Comparison of ENCODE assay signal across 8 cellular contexts in the genomic region with DNA sequence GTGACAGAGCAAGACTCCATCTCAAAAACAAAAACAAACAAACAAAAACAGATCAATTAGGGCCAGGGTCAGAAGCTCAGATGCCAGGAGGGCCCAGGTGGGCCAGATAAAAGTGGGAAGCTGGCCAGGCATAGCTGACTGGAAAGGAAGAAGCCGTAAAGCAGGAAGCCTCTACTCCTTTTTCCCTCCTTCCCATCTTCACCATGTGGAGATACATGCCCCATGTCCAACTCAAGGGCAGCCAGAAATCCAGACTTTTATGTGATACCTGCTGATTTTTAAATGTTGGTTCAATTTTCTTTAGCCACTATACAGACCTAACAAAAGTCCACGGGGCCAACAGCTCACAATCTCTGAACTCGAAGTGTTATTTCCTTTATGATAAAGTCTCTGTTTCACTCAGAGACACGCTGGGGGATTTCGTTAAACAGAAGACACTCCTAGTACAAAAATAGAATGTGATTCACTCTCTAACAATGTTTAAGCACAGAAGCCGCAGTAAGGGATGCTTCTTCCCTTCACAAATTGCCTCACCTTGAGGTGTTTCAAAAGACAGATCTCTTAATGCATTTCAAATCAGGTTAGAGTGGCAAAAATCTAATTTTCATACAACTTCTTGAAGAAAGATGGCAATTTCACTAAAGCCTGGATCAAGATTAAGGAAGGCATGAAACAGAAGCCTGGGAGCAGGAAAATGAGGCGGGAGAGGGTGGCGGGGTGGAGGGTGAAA. TPM values are rescaled to one million over a fixed set of nuclear protein-coding genes. Genes with fewer than 3 reads are reported as not detected.
A peak's percentile ranks its signal among the peaks of the same experiment; 100 is the strongest.
DNase-seq lines count a peak whose midpoint lies in the region; ATAC-seq and TF ChIP-seq lines count a peak whose summit lies in the region.

No MANE protein-coding gene starts in this region.

- H3K4me3 ChIP-seq in IMR-90 (ENCODE audit: insufficient read depth, low read depth, low read length): no peak overlapping the region
- no peak overlapping the region for H3K4me3 ChIP-seq in tibial nerve

- ATAC-seq in GM18498 (IDR thresholded peaks at IDR 0.05; ENCODE audit: unreplicated experiment) (peak; percentile 80), GM21723 (IDR thresholded peaks at IDR 0.05; ENCODE audit: unreplicated experiment) (peak; percentile 70), IMR-90 (ENCODE audit: low read depth) (peak; percentile 69), T-cell (replicated peaks in 1 of 4) (no peak), left lobe of liver (no peak)

- dilution Hi-C loops in IMR-90 (cut with HindIII; ENCODE audit: low sequenced_read_pairs, unreplicated experiment): no loop called here

- peaks cover 0 to 5% of the 10 kb centered on the region in 2 experiments; a peak in 1 of 4 replicates for H3K79me1 ChIP-seq in IMR-90 (ENCODE audit: low read depth in 1 of 2, low read length in 2 of 2)

- peak overlapping the region; percentile 39 for H2BK5ac ChIP-seq in IMR-90 (ENCODE audit: low read depth, low read length, poor library complexity, severe bottlenecking)

- TF ChIP-seq RAD21 in IMR-90 (IDR thresholded peaks at IDR 0.05; ENCODE audit: low read length): no peak

- peak overlapping the region; percentile 41 for H4K91ac ChIP-seq in IMR-90 (ENCODE audit: insufficient read depth, low read depth, low read length)

- H2AK5ac ChIP-seq in IMR-90 (ENCODE audit: low read depth, low read length): peak overlapping the region; percentile 73

- H3K18ac ChIP-seq in IMR-90 (ENCODE audit: low read depth, low read length): peak overlapping the region; percentile 47; the same call in 1 of the 2 replicates

- CTCF ChIA-PET in IMR-90 (lab: Yijun Ruan, JAX): interaction anchor here (1.2 kb wide), 1 partner anchor 47 kb away, joined by 4 read pairs; no protein-coding TSS in a partner anchor
- CTCF ChIA-PET in T-cell (lab: Charles Lee): no interaction called here

- no peak overlapping the region for H3K27ac Mint-ChIP-seq in T-cell

- no peak overlapping the region for H3K9ac ChIP-seq in IMR-90 (ENCODE audit: low read depth, low read length)

- POLR2A ChIA-PET in IMR-90 (lab: Charles Lee; ENCODE audit: unreplicated experiment): no interaction called here
- POLR2A ChIA-PET in T-cell (lab: Charles Lee): no interaction called here

- peak overlapping the region; percentile 91 for H3K4ac ChIP-seq in IMR-90 (ENCODE audit: low read depth, low read length)

- H3K27me3 ChIP-seq in IMR-90 (ENCODE audit: control insufficient read depth, insufficient read depth, low read length) (no peaks in the 10 kb centered on the region), tibial nerve (no peaks in the 10 kb centered on the region)

- 64% methylated on average over 3 of the region's 8 CpGs; no CpG with 5 or more reads in 1 of the 2 experiments for WGBS in IMR-90 (ENCODE audit: extremely low coverage in 2 of 2, insufficient read length in 1 of 2), 2 experiments
- 60 to 63% methylated on average over 8 of the region's 8 CpGs for WGBS in tibial nerve, 2 donors

- H2BK120ac ChIP-seq in IMR-90 (ENCODE audit: low read depth, low read length): peak overlapping the region; percentile 96

- H3K36me3 ChIP-seq in IMR-90 (ENCODE audit: control insufficient read depth, insufficient read depth, low read length) (no peaks in the 10 kb centered on the region), tibial nerve (no peaks in the 10 kb centered on the region)

- H3K4me2 ChIP-seq in IMR-90 (ENCODE audit: low read depth, low read length): peak overlapping the region; percentile 45; the same call in 1 of the 2 replicates

- peak overlapping the region; percentile 40 for H3K14ac ChIP-seq in IMR-90 (replicated peaks; ENCODE audit: low read depth, low read length)

- no peak overlapping the region for H2AK9ac ChIP-seq in IMR-90 (replicated peaks; ENCODE audit: low read depth, low read length, poor library complexity)

- TF ChIP-seq CTCF in IMR-90 (conservative IDR thresholded peaks at IDR 0.05; ENCODE audit: low read depth, low read length): no peak
- TF ChIP-seq CTCF in tibial nerve (IDR thresholded peaks at IDR 0.05): no peak

- H3K4me1 ChIP-seq in IMR-90 (ENCODE audit: control insufficient read depth, insufficient read depth, low read length) (peaks cover 29% of the 10 kb centered on the region), tibial nerve (peaks cover 0 to 31% (median 27%) of the 10 kb centered on the region in 4 donors)

- no peak for TF ChIP-seq EP300 in tibial nerve (IDR thresholded peaks at IDR 0.05)

- no TSS peak for BruUV-seq in IMR-90 (replicated peaks; lab: Mats Ljungman, UMichigan)

- no peaks in the 10 kb centered on the region for H4K20me1 ChIP-seq in IMR-90 (ENCODE audit: insufficient read depth, low read length)

- TF ChIP-seq POLR2A in IMR-90 (IDR thresholded peaks at IDR 0.05; ENCODE audit: low read depth, low read length): no peak
- no peak for TF ChIP-seq POLR2A in tibial nerve (IDR thresholded peaks at IDR 0.05)

- peaks cover 1 to 11% of the 10 kb centered on the region in 2 donors for H3K27me3 Mint-ChIP-seq in T-cell

- no peak overlapping the region for H3K4me3 Mint-ChIP-seq in T-cell

- peak overlapping the region; percentile 84; the same call in 1 of the 3 replicates for H2BK15ac ChIP-seq in IMR-90 (ENCODE audit: low read depth, low read length)

- in situ Hi-C loops in IMR-90 (cut with MboI; ENCODE audit: low sequenced_read_pairs): no loop called here

- peak overlapping the region; percentile 67; the same call in 1 of the 2 replicates for H4K5ac ChIP-seq in IMR-90 (ENCODE audit: low read depth, low read length)

- peak overlapping the region; percentile 33; the same call in 1 of the 2 replicates for H3K56ac ChIP-seq in IMR-90 (ENCODE audit: extremely low read depth, insufficient read depth, low read length)

- peaks cover 23% of the 10 kb centered on the region for H3K9me1 ChIP-seq in IMR-90 (ENCODE audit: insufficient read depth, low read length)

- H3K9me3 Mint-ChIP-seq in T-cell: no peaks in the 10 kb centered on the region

- intact Hi-C loops in IMR-90 (cut with micrococcal nuclease): no loop called here

- peak overlapping the region in 1 of 2 experiments; percentile 80; a peak in 2 of 4 replicates for H4K8ac ChIP-seq in IMR-90 (ENCODE audit: low read depth in 2 of 2, low read length in 2 of 2)

- H3K23ac ChIP-seq in IMR-90 (ENCODE audit: low read depth, low read length): peak overlapping the region; percentile 49

- no peaks in the 10 kb centered on the region for H3K36me3 Mint-ChIP-seq in T-cell

- H2BK20ac ChIP-seq in IMR-90 (ENCODE audit: low read depth, low read length): peak overlapping the region; percentile 92

- H3K27ac ChIP-seq in IMR-90 (ENCODE audit: insufficient read depth, low read length): peak overlapping the region; percentile 26
- no peak overlapping the region for H3K27ac ChIP-seq in tibial nerve

- DNase-seq in IMR-90 (peak; percentile 82), fibroblast of peridontal ligament (ENCODE audit: extremely low read depth) (peak; percentile 49), T-cell (no peak), NCI-H1436 treated with DMSO at 0.1 percent for 48 hours (lab: John Stamatoyannopoulos, UW) (no peak), tibial nerve (ENCODE audit: low spot score in 2 of 2) (no peak), left lobe of liver (ENCODE audit: low spot score) (no peak)

- H2AFZ ChIP-seq in IMR-90 (replicated peaks; ENCODE audit: low read length, poor library complexity): peak overlapping the region; percentile 16

- H3K4me1 Mint-ChIP-seq in T-cell: peaks cover 0 to 6% (median 0%) of the 10 kb centered on the region in 3 donors

- no peaks in the 10 kb centered on the region for H3K9me3 ChIP-seq in IMR-90 (ENCODE audit: control insufficient read depth, insufficient read depth, low read length)
- H3K9me3 ChIP-seq in tibial nerve: no peaks in the 10 kb centered on the region

TF ChIP-seq in IMR-90, 13 proteins besides CTCF, POLR2A, EP300 and RAD21:
- TF ChIP-seq CEBPB (IDR thresholded peaks at IDR 0.05; ENCODE audit: low read depth, low read length) (peak; percentile 74), MXI1 (IDR thresholded peaks at IDR 0.05; ENCODE audit: borderline replicate concordance, low read depth, low read length) (no peak)
- TF ChIP-seq, protein P1, sequence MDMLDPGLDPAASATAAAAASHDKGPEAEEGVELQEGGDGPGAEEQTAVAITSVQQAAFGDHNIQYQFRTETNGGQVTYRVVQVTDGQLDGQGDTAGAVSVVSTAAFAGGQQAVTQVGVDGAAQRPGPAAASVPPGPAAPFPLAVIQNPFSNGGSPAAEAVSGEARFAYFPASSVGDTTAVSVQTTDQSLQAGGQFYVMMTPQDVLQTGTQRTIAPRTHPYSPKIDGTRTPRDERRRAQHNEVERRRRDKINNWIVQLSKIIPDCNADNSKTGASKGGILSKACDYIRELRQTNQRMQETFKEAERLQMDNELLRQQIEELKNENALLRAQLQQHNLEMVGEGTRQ (IDR thresholded peaks at IDR 0.05; ENCODE audit: low read depth, low read length): 0 out of 2 replicates have a peak, but pooled peaks have one; percentile 9

RNA-seq across cellular contexts. Expression of a gene that starts 14.0 kb away (rescaled TPM):
- total RNA-seq in IMR-90 (2012; rRNA removed): not detected in 2 replicates
- not detected in 2 replicates for polyA plus RNA-seq in IMR-90 (2012; rRNA removed)
- polyA plus RNA-seq in IMR-90 (2012; cell fraction: cytosol; rRNA removed): not detected in 2 replicates
- polyA plus RNA-seq in IMR-90 (2012; cell fraction: nucleus; rRNA removed; ENCODE audit: low replicate concordance): not detected in 2 replicates
- not detected for total RNA-seq in T-cell
- total RNA-seq in tibial nerve: not detected
- not detected for total RNA-seq in left lobe of liver

RNA-seq across cellular contexts. Expression of a gene that starts 48.9 kb away (rescaled TPM):
- total RNA-seq in IMR-90 (2012; rRNA removed) (50.7 and 70.3 TPM in 2 replicates), T-cell (10 to 100 TPM; 15.9 to 25.2 (median 19.6) TPM), tibial nerve (100 to 1,000 TPM; 116 to 149 (median 127) TPM), left lobe of liver (14.0 TPM)
- 41.4 and 46.3 TPM in 2 replicates for polyA plus RNA-seq in IMR-90 (2012; rRNA removed)
- 19.0 and 20.9 TPM in 2 replicates for polyA plus RNA-seq in IMR-90 (2012; cell fraction: cytosol; rRNA removed)
- 37.4 and 90.3 TPM in 2 replicates for polyA plus RNA-seq in IMR-90 (2012; cell fraction: nucleus; rRNA removed; ENCODE audit: low replicate concordance)

RNA-seq across cellular contexts. Expression of a gene that starts 49.0 kb away (rescaled TPM):
- total RNA-seq in IMR-90 (2012; rRNA removed) (4.4 and 4.8 TPM in 2 replicates), T-cell (10 to 100 TPM in 4 of 5 donors, 1 to 10 TPM in 1; 8.8 to 16.6 (median 13.8) TPM), tibial nerve (1 to 10 TPM; 1.8 to 9.0 (median 3.9) TPM), left lobe of liver (3.4 TPM)
- polyA plus RNA-seq in IMR-90 (2012; rRNA removed): 4.0 and 5.3 TPM in 2 replicates
- 2.1 and 2.3 TPM in 2 replicates for polyA plus RNA-seq in IMR-90 (2012; cell fraction: cytosol; rRNA removed)
- polyA plus RNA-seq in IMR-90 (2012; cell fraction: nucleus; rRNA removed; ENCODE audit: low replicate concordance): 1.1 and 2.4 TPM in 2 replicates

Comparison
In these comparisons a context has a peak if more than half of its experiments do, and no peak if none do; other contexts are left out.
1. ATAC-seq: peak in GM18498 (single experiment), GM21723 (single experiment) and IMR-90 (single experiment); none in T-cell (0 of 4) and left lobe of liver (single experiment).
2. DNase-seq: peak in IMR-90 (single experiment) and fibroblast of peridontal ligament (single experiment); none in T-cell (0 of 34), NCI-H1436 treated with DMSO at 0.1 percent for 48 hours (single experiment), tibial nerve (0 of 2) and left lobe of liver (single experiment).